8 cellular contexts compared by ENCODE assay signal in genomic region chr11:119149371-119150275, GRCh38. TPM values are rescaled to one million over a fixed set of nuclear protein-coding genes. Genes with fewer than 3 reads are reported as not detected.
DNase-seq lines count a peak whose midpoint lies in the region; ATAC-seq, FAIRE-seq and TF ChIP-seq lines count a peak whose summit lies in the region.

No MANE protein-coding gene starts in this region.

- no peaks in the 10 kb centered on the region for H4K20me1 ChIP-seq in keratinocyte (ENCODE audit: control insufficient read depth, extremely low read depth, insufficient read depth, low read length)

- H3K36me3 ChIP-seq in keratinocyte (ENCODE audit: control insufficient read depth in 2 of 2, extremely low read depth in 1 of 2, insufficient read depth in 2 of 2, low read length in 2 of 2): no peaks in the 10 kb centered on the region
- H3K36me3 ChIP-seq in subcutaneous abdominal adipose tissue (ENCODE audit: control insufficient read depth in 5 of 5, insufficient read depth in 5 of 5, low read length in 5 of 5): no peaks in the 10 kb centered on the region

- no peaks in the 10 kb centered on the region for H3K79me2 ChIP-seq in keratinocyte (ENCODE audit: control insufficient read depth, insufficient read depth, low read length)

- POLR2A ChIA-PET in activated CD4-positive, alpha-beta T cell treated with anti-CD3 and anti-CD28 coated beads, Interleukin-2, amount 10 ng/mL, durations not matched to agents 7 days and 5 days (lab: Charles Lee): no interaction called here
- POLR2A ChIA-PET in activated naive CD8-positive, alpha-beta T cell treated with anti-CD3 and anti-CD28 coated beads, Interleukin-2, amount 10 ng/mL, durations not matched to agents 7 days and 5 days (lab: Charles Lee): interaction anchor here (0.6 to 1.4 kb wide), 5 partner anchors 10 to 112 kb away, joined by 3 to 6 read pairs (median 4); partner anchors contain the start of genes HINFP and NLRX1

- no peak overlapping the region for H3K27ac Mint-ChIP-seq in activated CD4-positive, alpha-beta T cell treated with anti-CD3 and anti-CD28 coated beads, Interleukin-2, amount 10 ng/mL, durations not matched to agents 7 days and 5 days
- no peak overlapping the region for H3K27ac Mint-ChIP-seq in activated naive CD8-positive, alpha-beta T cell treated with anti-CD3 and anti-CD28 coated beads, Interleukin-2, amount 10 ng/mL, durations not matched to agents 7 days and 5 days

- H3K27ac ChIP-seq in keratinocyte (ENCODE audit: control insufficient read depth, insufficient read depth, low read length) (no peak overlapping the region), subcutaneous abdominal adipose tissue (ENCODE audit: low read depth, low read length) (no peak overlapping the region)

- peaks cover 9% of the 10 kb centered on the region for H3K4me1 ChIP-seq in keratinocyte (ENCODE audit: control insufficient read depth, extremely low read depth, insufficient read depth, low read length)
- H3K4me1 ChIP-seq in subcutaneous abdominal adipose tissue (ENCODE audit: control insufficient read depth in 5 of 5, insufficient read depth in 5 of 5, low read length in 5 of 5): peaks cover 0 to 17% (median 16%) of the 10 kb centered on the region in 5 donors

- H3K27me3 ChIP-seq in keratinocyte (ENCODE audit: control insufficient read depth, extremely low read depth, insufficient read depth, low read length): peaks cover 35% of the 10 kb centered on the region
- peaks cover 8 to 30% (median 15%) of the 10 kb centered on the region in 5 donors for H3K27me3 ChIP-seq in subcutaneous abdominal adipose tissue (ENCODE audit: control insufficient read depth in 5 of 5, insufficient read depth in 4 of 5, low read length in 5 of 5)

- H3K27me3 Mint-ChIP-seq in activated CD4-positive, alpha-beta T cell treated with anti-CD3 and anti-CD28 coated beads, Interleukin-2, amount 10 ng/mL, durations not matched to agents 7 days and 5 days: peaks cover 59% of the 10 kb centered on the region
- peaks cover 62% of the 10 kb centered on the region for H3K27me3 Mint-ChIP-seq in activated naive CD8-positive, alpha-beta T cell treated with anti-CD3 and anti-CD28 coated beads, Interleukin-2, amount 10 ng/mL, durations not matched to agents 7 days and 5 days

- H3K9me1 ChIP-seq in keratinocyte (ENCODE audit: control insufficient read depth, extremely low read depth, insufficient read depth, low read length): no peaks in the 10 kb centered on the region

- H3K9me3 Mint-ChIP-seq in activated CD4-positive, alpha-beta T cell treated with anti-CD3 and anti-CD28 coated beads, Interleukin-2, amount 10 ng/mL, durations not matched to agents 7 days and 5 days: no peaks in the 10 kb centered on the region
- no peaks in the 10 kb centered on the region for H3K9me3 Mint-ChIP-seq in activated naive CD8-positive, alpha-beta T cell treated with anti-CD3 and anti-CD28 coated beads, Interleukin-2, amount 10 ng/mL, durations not matched to agents 7 days and 5 days

- H3K4me2 ChIP-seq in keratinocyte (ENCODE audit: control insufficient read depth, extremely low read depth, insufficient read depth, low read depth, low read length): peak overlapping the region; percentile 72

- no peak for FAIRE-seq in keratinocyte (lab: Jason Lieb, UNC)

- dilution Hi-C loops in keratinocyte (cut with MboI; ENCODE audit: extremely low pct_ligation_motif_present, low sequenced_read_pairs): no loop called here

- TF ChIP-seq CTCF in keratinocyte (optimal IDR thresholded peaks at IDR 0.05 in 1 of 3, IDR thresholded peaks at IDR 0.05 in 1 of 3, conservative IDR thresholded peaks at IDR 0.05 in 1 of 3; ENCODE audit: extremely low read depth in 1 of 3, insufficient read depth in 2 of 3, low read length in 3 of 3): no peak

- ATAC-seq in activated naive CD8-positive, alpha-beta T cell treated with anti-CD3 and anti-CD28 coated beads, Interleukin-2, amount 10 ng/mL, durations not matched to agents 7 days and 5 days (ENCODE audit: low read depth): peak; percentile 28
- ATAC-seq in GM21423 (IDR thresholded peaks at IDR 0.05; ENCODE audit: unreplicated experiment) (no peak), HG02884 (IDR thresholded peaks at IDR 0.05; ENCODE audit: unreplicated experiment) (no peak)

- peak overlapping the region; percentile 65 for H2AFZ ChIP-seq in keratinocyte (ENCODE audit: control insufficient read depth, low read length)

- no peaks in the 10 kb centered on the region for H3K36me3 Mint-ChIP-seq in activated CD4-positive, alpha-beta T cell treated with anti-CD3 and anti-CD28 coated beads, Interleukin-2, amount 10 ng/mL, durations not matched to agents 7 days and 5 days (ENCODE audit: low read depth)
- H3K36me3 Mint-ChIP-seq in activated naive CD8-positive, alpha-beta T cell treated with anti-CD3 and anti-CD28 coated beads, Interleukin-2, amount 10 ng/mL, durations not matched to agents 7 days and 5 days: no peaks in the 10 kb centered on the region

- CTCF ChIA-PET in activated CD4-positive, alpha-beta T cell treated with anti-CD3 and anti-CD28 coated beads, Interleukin-2, amount 10 ng/mL, durations not matched to agents 7 days and 5 days (lab: Charles Lee): interaction anchor here (0.6 to 1.8 kb wide), 5 partner anchors 9 to 47 kb away, joined by 3 to 7 read pairs (median 3); partner anchors contain the start of gene NLRX1

- H3K4me3 ChIP-seq in keratinocyte (ENCODE audit: control insufficient read depth in 2 of 3, extremely low read depth in 1 of 3, insufficient read depth in 2 of 3, low read depth in 1 of 3, low read length in 3 of 3) (peak overlapping the region; percentile 53 to 75 (median 66)), subcutaneous abdominal adipose tissue (ENCODE audit: low read depth in 1 of 5, low read length in 5 of 5) (peak overlapping the region in 4 of 5 donors; percentile 61 to 72 (median 68))

- no peaks in the 10 kb centered on the region for H3K9me3 ChIP-seq in keratinocyte (ENCODE audit: control insufficient read depth, low read depth, low read length)
- H3K9me3 ChIP-seq in subcutaneous abdominal adipose tissue (ENCODE audit: control insufficient read depth in 5 of 5, low read length in 5 of 5): no peaks in the 10 kb centered on the region

- peak overlapping the region; percentile 29 for H3K4me3 Mint-ChIP-seq in activated CD4-positive, alpha-beta T cell treated with anti-CD3 and anti-CD28 coated beads, Interleukin-2, amount 10 ng/mL, durations not matched to agents 7 days and 5 days
- H3K4me3 Mint-ChIP-seq in activated naive CD8-positive, alpha-beta T cell treated with anti-CD3 and anti-CD28 coated beads, Interleukin-2, amount 10 ng/mL, durations not matched to agents 7 days and 5 days: no peak overlapping the region

- DNase-seq in activated CD4-positive, alpha-beta T cell treated with anti-CD3 and anti-CD28 coated beads, Interleukin-2, amount 10 ng/mL, durations not matched to agents 7 days and 5 days: no peak
- no peak for DNase-seq in activated CD4-positive, alpha-beta T cell treated with anti-CD3 and anti-CD28 coated beads for 1 hour
- DNase-seq in activated naive CD8-positive, alpha-beta T cell treated with anti-CD3 and anti-CD28 coated beads, Interleukin-2, amount 10 ng/mL, durations not matched to agents 7 days and 5 days: no peak
- DNase-seq in keratinocyte (ENCODE audit: low read depth, low spot score): no peak
- no peak for DNase-seq in NCI-H2196 (lab: John Stamatoyannopoulos, UW; ENCODE audit: unreplicated experiment)

- H3K9ac ChIP-seq in keratinocyte (ENCODE audit: control insufficient read depth, extremely low read depth, insufficient read depth, low read length): peak overlapping the region; percentile 22
- H3K9ac ChIP-seq in subcutaneous abdominal adipose tissue (ENCODE audit: low read length in 5 of 5): peak overlapping the region in 2 of 5 donors; percentile 8 to 30

- H3K4me1 Mint-ChIP-seq in activated CD4-positive, alpha-beta T cell treated with anti-CD3 and anti-CD28 coated beads, Interleukin-2, amount 10 ng/mL, durations not matched to agents 7 days and 5 days: peaks cover 8% of the 10 kb centered on the region
- H3K4me1 Mint-ChIP-seq in activated naive CD8-positive, alpha-beta T cell treated with anti-CD3 and anti-CD28 coated beads, Interleukin-2, amount 10 ng/mL, durations not matched to agents 7 days and 5 days: peaks cover 12% of the 10 kb centered on the region

RNA-seq across cellular contexts. Expression of gene ABCG4, which starts 0.8 kb away (rescaled TPM):
- under 1 TPM in 1 of 2 experiments, not detected in 1; 0.15 TPM for total RNA-seq in activated CD4-positive, alpha-beta T cell treated with anti-CD3 and anti-CD28 coated beads, Interleukin-2, amount 10 ng/mL, durations not matched to agents 7 days and 5 days
- not detected for total RNA-seq in activated naive CD8-positive, alpha-beta T cell treated with anti-CD3 and anti-CD28 coated beads, Interleukin-2, amount 10 ng/mL, durations not matched to agents 7 days and 5 days
- 0.14 to 0.27 TPM (median 0.21 TPM) in 3 replicates for polyA plus RNA-seq in keratinocyte
- 0.26 TPM for polyA plus RNA-seq in keratinocyte (2011; ENCODE audit: low read depth)
- polyA plus RNA-seq in keratinocyte (2011; cell fraction: cytosol; rRNA removed): 0.09 and 0.19 TPM in 2 replicates
- 1.3 and 1.4 TPM in 2 replicates for polyA plus RNA-seq in keratinocyte (2011; cell fraction: nucleus; rRNA removed)
- 0.31 and 0.99 TPM in 2 replicates for polyA plus RNA-seq in keratinocyte (2012; ENCODE audit: low replicate concordance)
- 0.43 to 1.9 TPM (median 1.1 TPM) in 3 replicates for polyA minus RNA-seq in keratinocyte
- not detected for polyA minus RNA-seq in keratinocyte (2011; cell fraction: cytosol; rRNA and poly(A)+ RNA removed)
- polyA minus RNA-seq in keratinocyte (2011; cell fraction: nucleus; rRNA and poly(A)+ RNA removed): 0.78 and 0.84 TPM in 2 replicates

RNA-seq across cellular contexts. Expression of gene NLRX1, which starts 18.9 kb away (rescaled TPM):
- 10 to 100 TPM; 24.2 to 28.5 TPM for total RNA-seq in activated CD4-positive, alpha-beta T cell treated with anti-CD3 and anti-CD28 coated beads, Interleukin-2, amount 10 ng/mL, durations not matched to agents 7 days and 5 days
- total RNA-seq in activated naive CD8-positive, alpha-beta T cell treated with anti-CD3 and anti-CD28 coated beads, Interleukin-2, amount 10 ng/mL, durations not matched to agents 7 days and 5 days: 10 to 100 TPM; 20.7 to 25.2 TPM
- 8.1 to 11.3 TPM (median 9.0 TPM) in 3 replicates for polyA plus RNA-seq in keratinocyte
- 6.3 TPM for polyA plus RNA-seq in keratinocyte (2011; ENCODE audit: low read depth)
- polyA plus RNA-seq in keratinocyte (2011; cell fraction: cytosol; rRNA removed): 4.7 and 6.9 TPM in 2 replicates
- 16.4 and 21.9 TPM in 2 replicates for polyA plus RNA-seq in keratinocyte (2011; cell fraction: nucleus; rRNA removed)
- 11.3 and 16.6 TPM in 2 replicates for polyA plus RNA-seq in keratinocyte (2012; ENCODE audit: low replicate concordance)
- polyA minus RNA-seq in keratinocyte: 11.3 to 19.4 TPM (median 18.6 TPM) in 3 replicates
- polyA minus RNA-seq in keratinocyte (2011; cell fraction: cytosol; rRNA and poly(A)+ RNA removed): 15.3 TPM
- polyA minus RNA-seq in keratinocyte (2011; cell fraction: nucleus; rRNA and poly(A)+ RNA removed): 22.2 and 22.7 TPM in 2 replicates

RNA-seq across cellular contexts. Expression of gene HINFP, which starts 28.2 kb away (rescaled TPM):
- total RNA-seq in activated CD4-positive, alpha-beta T cell treated with anti-CD3 and anti-CD28 coated beads, Interleukin-2, amount 10 ng/mL, durations not matched to agents 7 days and 5 days: 10 to 100 TPM; 47.6 to 48.0 TPM
- total RNA-seq in activated naive CD8-positive, alpha-beta T cell treated with anti-CD3 and anti-CD28 coated beads, Interleukin-2, amount 10 ng/mL, durations not matched to agents 7 days and 5 days: 10 to 100 TPM; 52.4 to 52.6 TPM
- 15.6 to 21.9 TPM (median 18.5 TPM) in 3 replicates for polyA plus RNA-seq in keratinocyte
- polyA plus RNA-seq in keratinocyte (2011; ENCODE audit: low read depth): 28.1 TPM
- 11.0 and 11.4 TPM in 2 replicates for polyA plus RNA-seq in keratinocyte (2011; cell fraction: cytosol; rRNA removed)
- polyA plus RNA-seq in keratinocyte (2011; cell fraction: nucleus; rRNA removed): 54.0 and 55.8 TPM in 2 replicates
- 9.9 and 22.4 TPM in 2 replicates for polyA plus RNA-seq in keratinocyte (2012; ENCODE audit: low replicate concordance)
- 18.5 to 47.8 TPM (median 31.0 TPM) in 3 replicates for polyA minus RNA-seq in keratinocyte
- polyA minus RNA-seq in keratinocyte (2011; cell fraction: cytosol; rRNA and poly(A)+ RNA removed): 18.8 TPM
- polyA minus RNA-seq in keratinocyte (2011; cell fraction: nucleus; rRNA and poly(A)+ RNA removed): 13.1 and 29.6 TPM in 2 replicates

RNA-seq across cellular contexts. Expression of gene NHERF4, which starts 35.7 kb away (rescaled TPM):
- total RNA-seq in activated CD4-positive, alpha-beta T cell treated with anti-CD3 and anti-CD28 coated beads, Interleukin-2, amount 10 ng/mL, durations not matched to agents 7 days and 5 days: under 1 TPM; 0.57 to 0.58 TPM
- under 1 TPM in 1 of 2 experiments, not detected in 1; 0.30 TPM for total RNA-seq in activated naive CD8-positive, alpha-beta T cell treated with anti-CD3 and anti-CD28 coated beads, Interleukin-2, amount 10 ng/mL, durations not matched to agents 7 days and 5 days
- polyA plus RNA-seq in keratinocyte: not detected in 3 replicates
- polyA plus RNA-seq in keratinocyte (2011; ENCODE audit: low read depth): 0.50 TPM
- polyA plus RNA-seq in keratinocyte (2011; cell fraction: cytosol; rRNA removed): not detected in 2 replicates
- 0.04 TPM in 1 of 2 replicates, not detected in the other for polyA plus RNA-seq in keratinocyte (2011; cell fraction: nucleus; rRNA removed)
- polyA plus RNA-seq in keratinocyte (2012; ENCODE audit: low replicate concordance): not detected in 2 replicates
- polyA minus RNA-seq in keratinocyte: 0.38 TPM in 1 of 3 replicates, not detected in the others
- polyA minus RNA-seq in keratinocyte (2011; cell fraction: cytosol; rRNA and poly(A)+ RNA removed): not detected
- polyA minus RNA-seq in keratinocyte (2011; cell fraction: nucleus; rRNA and poly(A)+ RNA removed): not detected in 2 replicates

RNA-seq across cellular contexts. Expression of gene C2CD2L, which starts 42.5 kb away (rescaled TPM):
- total RNA-seq in activated CD4-positive, alpha-beta T cell treated with anti-CD3 and anti-CD28 coated beads, Interleukin-2, amount 10 ng/mL, durations not matched to agents 7 days and 5 days: 10 to 100 TPM; 28.4 to 30.0 TPM
- 10 to 100 TPM; 32.2 to 32.6 TPM for total RNA-seq in activated naive CD8-positive, alpha-beta T cell treated with anti-CD3 and anti-CD28 coated beads, Interleukin-2, amount 10 ng/mL, durations not matched to agents 7 days and 5 days
- polyA plus RNA-seq in keratinocyte: 2.8 to 3.6 TPM (median 2.9 TPM) in 3 replicates
- 12.0 TPM for polyA plus RNA-seq in keratinocyte (2011; ENCODE audit: low read depth)
- 2.0 and 2.2 TPM in 2 replicates for polyA plus RNA-seq in keratinocyte (2011; cell fraction: cytosol; rRNA removed)
- polyA plus RNA-seq in keratinocyte (2011; cell fraction: nucleus; rRNA removed): 7.9 and 10.3 TPM in 2 replicates
- 3.8 and 8.4 TPM in 2 replicates for polyA plus RNA-seq in keratinocyte (2012; ENCODE audit: low replicate concordance)
- 4.4 to 11.3 TPM (median 5.4 TPM) in 3 replicates for polyA minus RNA-seq in keratinocyte
- 4.2 TPM for polyA minus RNA-seq in keratinocyte (2011; cell fraction: cytosol; rRNA and poly(A)+ RNA removed)
- 7.7 and 8.5 TPM in 2 replicates for polyA minus RNA-seq in keratinocyte (2011; cell fraction: nucleus; rRNA and poly(A)+ RNA removed)
